ENCODE assay signal across 12 cellular contexts in the genomic region with DNA sequence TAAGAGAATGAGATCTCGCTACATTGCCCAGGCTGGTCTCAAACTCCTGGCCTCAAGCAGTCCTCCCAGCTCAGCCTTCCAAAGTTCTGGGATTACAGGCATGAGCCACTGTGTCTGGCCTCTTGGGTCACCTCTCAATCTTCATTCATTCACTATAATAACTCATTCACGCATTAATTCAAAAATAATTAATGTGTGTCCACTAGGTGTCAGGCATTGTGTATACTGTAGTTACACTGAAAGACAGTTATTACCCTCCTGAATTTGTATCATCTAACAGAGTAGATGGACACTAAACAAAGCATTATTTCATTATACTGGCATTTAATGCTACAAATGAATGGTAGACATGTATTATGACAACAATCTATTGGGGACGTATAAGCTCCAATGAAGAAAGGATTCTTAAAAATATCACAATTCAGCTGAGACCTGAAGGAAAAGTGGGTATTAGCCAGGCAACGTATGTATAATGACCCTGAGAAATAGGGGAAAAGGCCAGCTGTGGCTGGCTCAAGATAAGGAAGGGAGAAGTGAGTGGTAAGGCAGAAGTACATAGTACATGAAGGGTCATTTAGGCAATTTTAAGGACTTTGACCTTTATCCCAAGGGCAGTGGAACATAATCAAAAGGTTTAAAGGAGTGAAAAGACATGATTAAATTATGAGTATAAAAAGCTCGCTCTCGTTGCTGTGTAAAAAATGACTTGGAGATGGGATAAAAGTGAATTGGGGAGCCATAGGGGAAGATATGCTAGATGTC.
DNase-seq lines count a peak whose midpoint lies in the region; ATAC-seq and TF ChIP-seq lines count a peak whose summit lies in the region.
"Had no signal": no experiment of that assay in that cellular context is flagged by ENCODE, and none has a peak within 500 bp of the region (broad histone marks: within the 10 kb centered on the region; RNA-seq: fewer than 3 reads in every experiment).

No MANE protein-coding gene starts in this region.

- no peaks in the 10 kb centered on the region for H3K27me3 ChIP-seq in heart right ventricle
- H3K27me3 ChIP-seq in right cardiac atrium (ENCODE audit: control insufficient read depth, insufficient read depth) = no peaks in the 10 kb centered on the region
- H3K27me3 ChIP-seq in upper lobe of right lung = no peaks in the 10 kb centered on the region
- H3K27me3 ChIP-seq: gastrocnemius medialis, SJSA1 had no signal

- 75 to 78% methylated on average over 6 of the region's 6 CpGs for WGBS in heart right ventricle, 2 donors
- WGBS in right cardiac atrium = 76% methylated on average over 6 of the region's 6 CpGs

- H3K4me3 ChIP-seq in heart right ventricle = no peak overlapping the region
- H3K4me3 ChIP-seq in right cardiac atrium (ENCODE audit: low read length) = no peak overlapping the region
- no peak overlapping the region for H3K4me3 ChIP-seq in fibroblast of pulmonary artery (replicated peaks; ENCODE audit: low read depth, low read length)
- H3K4me3 ChIP-seq in upper lobe of right lung = no peak overlapping the region
- H3K4me3 ChIP-seq: gastrocnemius medialis, SJSA1 had no signal

- H3K4me1 ChIP-seq in heart right ventricle (peaks cover 0 to 7% (median 0%) of the 10 kb centered on the region in 9 donors), right cardiac atrium (ENCODE audit: control insufficient read depth, insufficient read depth, low read length) (no peaks in the 10 kb centered on the region), upper lobe of right lung (no peaks in the 10 kb centered on the region)
- H3K4me1 ChIP-seq: gastrocnemius medialis, SJSA1 had no signal

- H3K9me3 ChIP-seq in heart right ventricle (no peaks in the 10 kb centered on the region), right cardiac atrium (ENCODE audit: control insufficient read depth, low read length) (no peaks in the 10 kb centered on the region), upper lobe of right lung (no peaks in the 10 kb centered on the region)
- H3K9me3 ChIP-seq: gastrocnemius medialis, SJSA1 had no signal

- peaks cover 8 to 25% (median 18%) of the 10 kb centered on the region in 3 donors for H3K36me3 Mint-ChIP-seq in immature natural killer cell

- H3K4me1 Mint-ChIP-seq in immature natural killer cell = no peaks in the 10 kb centered on the region

- POLR2A ChIA-PET in RWPE1 (lab: Yijun Ruan, JAX; ENCODE audit: low non-redundant PET) = no interaction called here

- no peaks in the 10 kb centered on the region for H3K27me3 Mint-ChIP-seq in immature natural killer cell (ENCODE audit: low read depth in 3 of 3)

- no peaks in the 10 kb centered on the region for H3K9me3 Mint-ChIP-seq in immature natural killer cell

- no peak for ATAC-seq in heart right ventricle
- no peak for ATAC-seq in right cardiac atrium
- ATAC-seq in upper lobe of right lung = peak; percentile 39
- ATAC-seq in HG03439 (IDR thresholded peaks at IDR 0.05; ENCODE audit: unreplicated experiment) = no peak
- ATAC-seq: gastrocnemius medialis had no signal

- intact Hi-C loops in heart right ventricle (cut with DNase I) (no loop called here), right cardiac atrium (cut with DNase I) (no loop called here), upper lobe of right lung (cut with DNase I) (no loop called here)

- H3K36me3 ChIP-seq in heart right ventricle (peaks cover 0 to 57% (median 2%) of the 10 kb centered on the region in 9 donors), upper lobe of right lung (peaks cover 5% of the 10 kb centered on the region)
- H3K36me3 ChIP-seq: gastrocnemius medialis, SJSA1 had no signal

- CTCF ChIA-PET in RWPE1 (lab: Yijun Ruan, JAX) = interaction anchor here (0.6 to 1.3 kb wide), 3 partner anchors 11 to 362 kb away, joined by 3 to 6 read pairs (median 4); a partner anchor contains a TSS

- no peak overlapping the region for H3K27ac Mint-ChIP-seq in immature natural killer cell

- H3K27ac ChIP-seq in heart right ventricle = no peak overlapping the region
- no peak overlapping the region for H3K27ac ChIP-seq in right cardiac atrium (ENCODE audit: low read length)
- no peak overlapping the region for H3K27ac ChIP-seq in RWPE1
- no peak overlapping the region for H3K27ac ChIP-seq in upper lobe of right lung
- no peak overlapping the region for H3K27ac ChIP-seq in substantia nigra (ENCODE audit: low read depth, low read length, poor library complexity, severe bottlenecking)
- H3K27ac ChIP-seq: gastrocnemius medialis, SJSA1 had no signal

- peak in 6 of 9 donors; percentile 17 to 37 (median 28) for TF ChIP-seq CTCF in heart right ventricle (IDR thresholded peaks at IDR 0.05)
- TF ChIP-seq CTCF in RWPE1 (conservative IDR thresholded peaks at IDR 0.05; ENCODE audit: low read depth) = 0 out of 2 replicates have a peak, but pooled peaks have one; percentile 17
- TF ChIP-seq CTCF in fibroblast of pulmonary artery (IDR thresholded peaks at IDR 0.05; ENCODE audit: low read length, missing control alignments) = peak; percentile 26
- no peak for TF ChIP-seq CTCF in upper lobe of right lung (IDR thresholded peaks at IDR 0.05)

- no peak overlapping the region for H3K4me3 Mint-ChIP-seq in immature natural killer cell

- DNase-seq in heart right ventricle (no peak), right cardiac atrium (no peak), RWPE1 (ENCODE audit: low spot score) (peak; percentile 65), fibroblast of pulmonary artery (ENCODE audit: low read depth) (peak; percentile 29), upper lobe of right lung (no peak), immature natural killer cell (no peak), substantia nigra (lab: John Stamatoyannopoulos, UW) (no peak)
- DNase-seq: amygdala, gastrocnemius medialis, NCI-H2081 had no signal

Comparison
In these comparisons a context has a peak if more than half of its experiments do, and no peak if none do; other contexts are left out.
1. DNase-seq: peak in RWPE1 (single experiment) and fibroblast of pulmonary artery (single experiment); none in heart right ventricle (0 of 2), right cardiac atrium (0 of 3), upper lobe of right lung (single experiment), immature natural killer cell (0 of 3) and substantia nigra (0 of 49).